Comparison of ENCODE assay signal across 16 cellular contexts in genomic region chr13:102933076-102933922, GRCh38.
A peak's percentile ranks its signal among the peaks of the same experiment; 100 is the strongest.
DNase-seq lines count a peak whose midpoint lies in the region; ATAC-seq and TF ChIP-seq lines count a peak whose summit lies in the region.
"Had no signal": no experiment of that assay in that cellular context is flagged by ENCODE, and none has a peak within 500 bp of the region (broad histone marks: within the 10 kb centered on the region; RNA-seq: fewer than 3 reads in every experiment).

No MANE protein-coding gene starts in this region.

- TF ChIP-seq POLR2A in Peyer's patch (IDR thresholded peaks at IDR 0.05) = no peak

- H3K36me3 ChIP-seq in Peyer's patch = no peaks in the 10 kb centered on the region
- H3K36me3 ChIP-seq in hepatocyte (replicated peaks; ENCODE audit: insufficient read depth, low read depth) = no peaks in the 10 kb centered on the region

- no peak overlapping the region for H3K4me3 Mint-ChIP-seq in activated T-helper 17 cell treated with anti-CD3 and anti-CD28 coated beads, Interleukin-2, amount 50 U/mL, for 72 hours
- H3K4me3 Mint-ChIP-seq: CD4-positive, alpha-beta T cell had no signal

- no peaks in the 10 kb centered on the region for H3K79me2 ChIP-seq in hepatocyte

- TF ChIP-seq CTCF in GM12872 (IDR thresholded peaks at IDR 0.05; ENCODE audit: insufficient read depth, low read depth, low read length) (peak; percentile 8; the same call in 1 of the 3 replicates), Peyer's patch (IDR thresholded peaks at IDR 0.05) (no peak), hepatocyte (IDR thresholded peaks at IDR 0.05; ENCODE audit: poor library complexity) (no peak)

- peak in 2 of 3 donors; percentile 63 to 79 for DNase-seq in Peyer's patch
- peak; percentile 14 for DNase-seq in hepatocyte (ENCODE audit: low spot score)
- peak; percentile 61 for DNase-seq in renal cortical epithelial cell (ENCODE audit: low read depth)
- no peak for DNase-seq in glomerular visceral epithelial cell (ENCODE audit: extremely low spot score)
- no peak for DNase-seq in stimulated activated naive CD4-positive, alpha-beta T cell (lab: John Stamatoyannopoulos, UW)
- DNase-seq: AML-193; Caco-2; CD4-positive, alpha-beta T cell; HCEC 1CT; IMR-90 had no signal

- no peak overlapping the region for H2AFZ ChIP-seq in hepatocyte

- H3K27me3 Mint-ChIP-seq in activated T-helper 17 cell treated with anti-CD3 and anti-CD28 coated beads, Interleukin-2, amount 50 U/mL, for 72 hours = peaks cover 9% of the 10 kb centered on the region

- H3K27me3 ChIP-seq in Peyer's patch (no peaks in the 10 kb centered on the region), hepatocyte (no peaks in the 10 kb centered on the region)

- H3K4me3 ChIP-seq in Peyer's patch (no peak overlapping the region), hepatocyte (no peak overlapping the region)
- H3K4me3 ChIP-seq: A549 had no signal

- H3K4me1 Mint-ChIP-seq in activated T-helper 17 cell treated with anti-CD3 and anti-CD28 coated beads, Interleukin-2, amount 50 U/mL, for 72 hours = peaks cover 4% of the 10 kb centered on the region

- no peaks in the 10 kb centered on the region for H3K9me3 ChIP-seq in Peyer's patch
- no peaks in the 10 kb centered on the region for H3K9me3 ChIP-seq in hepatocyte (ENCODE audit: low read depth)
- H3K9me3 ChIP-seq: A549, Caco-2 had no signal

- no peak for ATAC-seq in activated T-helper 17 cell treated with anti-CD3 and anti-CD28 coated beads, Interleukin-2, amount 50 U/mL, for 72 hours (replicated peaks)
- ATAC-seq: A549 had no signal

- H3K9me2 ChIP-seq in hepatocyte (replicated peaks; ENCODE audit: insufficient read depth) = no peaks in the 10 kb centered on the region

- H3K27ac ChIP-seq in Peyer's patch (peak overlapping the region in 2 of 4 donors; percentile 73 to 83), hepatocyte (peak overlapping the region; percentile 78)
- H3K27ac ChIP-seq: 22Rv1, A549, C4-2B, HL-60 had no signal

- no peak overlapping the region for H3K27ac Mint-ChIP-seq in activated T-helper 17 cell treated with anti-CD3 and anti-CD28 coated beads, Interleukin-2, amount 50 U/mL, for 72 hours
- H3K27ac Mint-ChIP-seq: CD4-positive, alpha-beta T cell had no signal

- H3K36me3 Mint-ChIP-seq in activated T-helper 17 cell treated with anti-CD3 and anti-CD28 coated beads, Interleukin-2, amount 50 U/mL, for 72 hours (ENCODE audit: low read depth) = no peaks in the 10 kb centered on the region

- peak overlapping the region; percentile 38 for H3K4me2 ChIP-seq in hepatocyte
- H3K4me2 ChIP-seq: A549 had no signal

- peaks cover 0 to 16% (median 1%) of the 10 kb centered on the region in 4 donors for H3K4me1 ChIP-seq in Peyer's patch
- peaks cover 15% of the 10 kb centered on the region for H3K4me1 ChIP-seq in hepatocyte (ENCODE audit: insufficient read depth)
- H3K4me1 ChIP-seq: A549, Caco-2 had no signal

- no peaks in the 10 kb centered on the region for H4K20me1 ChIP-seq in hepatocyte (ENCODE audit: insufficient read depth, poor library complexity, severe bottlenecking)

- no peaks in the 10 kb centered on the region for H3K9me3 Mint-ChIP-seq in activated T-helper 17 cell treated with anti-CD3 and anti-CD28 coated beads, Interleukin-2, amount 50 U/mL, for 72 hours
- H3K9me3 Mint-ChIP-seq: CD4-positive, alpha-beta T cell had no signal

- WGBS in hepatocyte (ENCODE audit: low lambda C conversion rate, missing lambda C conversion rate) = 85% methylated on average over 9 of the region's 9 CpGs

Comparison
In these comparisons a context has a peak if more than half of its experiments do, and no peak if none do; other contexts are left out.
1. DNase-seq: peak in Peyer's patch (2 of 3), hepatocyte (single experiment) and renal cortical epithelial cell (single experiment); none in glomerular visceral epithelial cell (single experiment) and stimulated activated naive CD4-positive, alpha-beta T cell (0 of 6).